Comparison of ENCODE assay signal across 17 cellular contexts in the genomic region with DNA sequence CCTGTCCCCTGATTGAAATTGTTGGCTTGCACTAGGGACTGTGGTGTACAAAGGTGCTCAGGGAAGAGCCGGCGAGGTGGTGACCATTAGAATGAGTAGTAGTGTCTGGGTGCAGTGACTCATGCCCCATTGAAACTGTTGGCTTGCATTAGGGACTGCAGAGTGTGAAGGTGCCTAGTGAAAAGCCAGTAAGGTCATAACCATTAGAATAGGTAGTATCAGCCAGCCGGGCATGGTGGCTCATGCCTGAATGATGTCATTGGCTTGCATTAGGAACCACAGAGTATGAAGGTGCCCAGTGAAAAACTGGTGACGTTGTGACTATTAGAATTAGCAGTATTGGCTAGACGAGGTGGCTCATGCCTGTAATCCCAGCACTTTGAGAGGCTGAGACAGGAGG.
DNase-seq lines count a peak whose midpoint lies in the region; FAIRE-seq and TF ChIP-seq lines count a peak whose summit lies in the region.
"Had no signal": no experiment of that assay in that cellular context is flagged by ENCODE, and none has a peak within 500 bp of the region (broad histone marks: within the 10 kb centered on the region; RNA-seq: fewer than 3 reads in every experiment).

No MANE protein-coding gene starts in this region.

- DNase-seq in EH (ENCODE audit: low read depth) (peak; percentile 14), M059J (ENCODE audit: low read depth) (peak; percentile 90), bronchial epithelial cell (ENCODE audit: low read depth) (peak; percentile 96), myocyte (ENCODE audit: low read depth) (peak; percentile 33), NOMO-1 treated with DMSO at 0.1 percent for 48 hours (lab: John Stamatoyannopoulos, UW; ENCODE audit: unreplicated experiment) (no peak), cerebellum (ENCODE audit: low spot score) (no peak), SHP77 (lab: John Stamatoyannopoulos, UW) (no peak)
- DNase-seq: activated effector memory CD4-positive, alpha-beta T cell treated with anti-CD3 and anti-CD28 coated beads, Interleukin-2, amount 50 U/mL, for 16 hours; amygdala; endodermal cell; GF-D8; Kasumi-1; OCI-M1; stimulated activated CD4-positive, alpha-beta T cell treated with anti-CD3 and anti-CD28 coated beads, Interleukin-4, amount 100 ng/mL, for 1 hour had no signal

- TF ChIP-seq CTCF in bronchial epithelial cell (IDR thresholded peaks at IDR 0.05; ENCODE audit: insufficient read depth, low read length, severe bottlenecking) = no peak

- H3K36me3 ChIP-seq in bronchial epithelial cell (ENCODE audit: control insufficient read depth, insufficient read depth, low read length) = peaks cover 14% of the 10 kb centered on the region

- H3K27me3 ChIP-seq in bronchial epithelial cell (ENCODE audit: control insufficient read depth, insufficient read depth, low read length) = no peaks in the 10 kb centered on the region
- H3K27me3 ChIP-seq: suprapubic skin had no signal

- FAIRE-seq in bronchial epithelial cell (lab: Jason Lieb, UNC) = peak; percentile 28
- FAIRE-seq: GM12878, HTR-8/SVneo had no signal

- no peak overlapping the region for H3K4me3 ChIP-seq in bronchial epithelial cell (ENCODE audit: low read depth, low read length)
- H3K4me3 ChIP-seq: GM12878, suprapubic skin had no signal

Comparison
In these comparisons a context has a peak if more than half of its experiments do, and no peak if none do; other contexts are left out.
1. DNase-seq: peak in EH (single experiment), M059J (single experiment), bronchial epithelial cell (single experiment) and myocyte (single experiment); none in NOMO-1 treated with DMSO at 0.1 percent for 48 hours (single experiment), cerebellum (single experiment) and SHP77 (0 of 2).